20 cellular contexts compared by ENCODE assay signal in the genomic region with DNA sequence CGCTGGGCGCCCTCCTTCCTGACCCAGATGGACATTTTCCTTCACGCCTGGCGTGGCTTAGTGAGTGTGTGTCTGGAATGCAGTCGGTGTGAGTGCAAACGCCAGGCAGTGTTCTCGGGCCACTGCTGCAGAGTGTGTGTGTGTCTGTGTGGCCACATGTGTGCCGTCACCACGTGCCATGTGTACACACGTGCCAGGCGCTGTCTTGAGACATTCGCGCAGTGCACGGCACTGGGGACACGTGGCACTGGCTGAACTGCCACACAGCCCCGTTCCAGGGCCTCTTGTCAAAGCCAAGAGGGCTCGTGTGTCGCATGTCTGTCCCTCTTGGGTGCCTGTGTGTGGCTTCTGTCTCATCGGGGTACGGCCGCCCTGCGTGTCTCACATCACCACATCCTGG.
"Had no signal": no experiment of that assay in that cellular context is flagged by ENCODE, and none has a peak within 500 bp of the region (broad histone marks: within the 10 kb centered on the region; RNA-seq: fewer than 3 reads in every experiment).

No MANE protein-coding gene starts in this region.

- H3K4me3 ChIP-seq: coronary artery, esophagus muscularis mucosa, gastroesophageal sphincter, left lung, lower lobe of right lung, neural progenitor cell, sigmoid colon, skin epidermis, stomach had no signal

- H3K27me3 ChIP-seq: esophagus muscularis mucosa, gastroesophageal sphincter, left lung, neural progenitor cell, sigmoid colon, stomach had no signal

- H3K36me3 Mint-ChIP-seq: natural killer cell treated with Interleukin-12 subunit alpha and Interleukin-12 subunit beta and Interleukin-15 and Interleukin-18, amount 100 ng/mL, for 72 hours had no signal

- H3K27ac ChIP-seq: coronary artery, esophagus muscularis mucosa, gastroesophageal sphincter, left lung, lower lobe of right lung, neural progenitor cell, sigmoid colon, skin epidermis, stomach had no signal

- ATAC-seq: gastroesophageal sphincter, left lung had no signal

- H3K4me2 ChIP-seq: neural progenitor cell had no signal

- DNase-seq: effector CD4-positive, alpha-beta T cell; glutamatergic neuron; left lung; lower lobe of right lung; midbrain; occipital lobe; sigmoid colon; stimulated activated CD4-positive, alpha-beta T cell treated with anti-CD3 and anti-CD28 coated beads, Interleukin-2, amount 100 ng/mL, for 24 hours; stimulated activated CD4-positive, alpha-beta T cell treated with anti-CD3 and anti-CD28 coated beads, Interleukin-4, amount 100 ng/mL, for 4 hours; stimulated activated naive CD4-positive, alpha-beta T cell; stomach; substantia nigra; trophoblast cell had no signal

- H3K4me3 Mint-ChIP-seq: memory B cell; natural killer cell treated with Interleukin-12 subunit alpha and Interleukin-12 subunit beta and Interleukin-15 and Interleukin-18, amount 100 ng/mL, for 72 hours; neural progenitor cell had no signal

- H2AFZ ChIP-seq: neural progenitor cell had no signal

- H3K4me1 Mint-ChIP-seq: neural progenitor cell had no signal

- H3K9ac ChIP-seq: neural progenitor cell had no signal

- H3K9me3 Mint-ChIP-seq: memory B cell; natural killer cell treated with Interleukin-12 subunit alpha and Interleukin-12 subunit beta and Interleukin-15 and Interleukin-18, amount 100 ng/mL, for 72 hours had no signal

- H3K9me3 ChIP-seq: esophagus muscularis mucosa, gastroesophageal sphincter, left lung, lower lobe of right lung, sigmoid colon, stomach had no signal

- H3K27me3 Mint-ChIP-seq: memory B cell; natural killer cell treated with Interleukin-12 subunit alpha and Interleukin-12 subunit beta and Interleukin-15 and Interleukin-18, amount 100 ng/mL, for 72 hours had no signal

- H3K27ac Mint-ChIP-seq: memory B cell; natural killer cell treated with Interleukin-12 subunit alpha and Interleukin-12 subunit beta and Interleukin-15 and Interleukin-18, amount 100 ng/mL, for 72 hours; neural progenitor cell had no signal

- H3K4me1 ChIP-seq: esophagus muscularis mucosa, gastroesophageal sphincter, left lung, lower lobe of right lung, neural progenitor cell, sigmoid colon, stomach had no signal

- H3K36me3 ChIP-seq: neural progenitor cell had no signal
